1 cellular context compared by ENCODE assay signal in the genomic region with DNA sequence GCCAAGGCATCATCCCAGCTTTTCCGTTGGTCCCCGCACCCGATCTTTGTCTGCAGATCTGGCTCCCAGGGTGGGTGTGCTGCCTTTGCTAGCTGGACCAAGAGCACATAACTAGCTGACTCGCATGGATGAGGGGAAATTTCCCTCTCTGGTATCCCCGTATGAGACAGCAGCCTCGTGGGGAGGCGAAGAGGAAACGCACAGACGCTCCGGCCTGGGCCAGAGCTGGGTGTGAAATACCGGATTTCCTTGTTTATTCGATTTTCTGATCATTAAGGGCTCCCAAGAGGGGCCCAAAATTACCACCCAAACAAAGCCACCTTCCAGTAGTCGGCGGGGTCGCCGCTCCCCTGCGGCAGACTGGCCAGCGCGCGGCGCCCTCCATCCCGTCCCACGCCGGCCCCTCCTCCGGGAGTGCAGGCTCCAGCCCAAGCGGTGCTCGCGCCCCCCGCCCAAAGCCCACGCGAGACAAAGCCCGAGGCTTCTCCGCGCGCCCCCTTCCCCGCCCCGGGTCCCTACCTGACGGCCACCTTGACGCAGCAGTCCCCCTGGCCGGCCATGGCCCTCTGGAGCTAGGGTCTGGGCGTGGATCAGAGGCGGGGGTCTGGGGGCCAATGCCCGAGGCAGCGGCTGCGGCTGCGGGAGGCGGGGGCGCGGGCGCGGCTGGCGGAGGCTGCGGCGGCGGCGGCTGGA.
TF ChIP-seq lines count a peak whose summit lies in the region.

No MANE protein-coding gene starts in this region.

TF ChIP-seq in GM23338, 12 proteins besides CTCF, POLR2A, EP300 and RAD21 (continued from another document):
- TF ChIP-seq, protein P1, sequence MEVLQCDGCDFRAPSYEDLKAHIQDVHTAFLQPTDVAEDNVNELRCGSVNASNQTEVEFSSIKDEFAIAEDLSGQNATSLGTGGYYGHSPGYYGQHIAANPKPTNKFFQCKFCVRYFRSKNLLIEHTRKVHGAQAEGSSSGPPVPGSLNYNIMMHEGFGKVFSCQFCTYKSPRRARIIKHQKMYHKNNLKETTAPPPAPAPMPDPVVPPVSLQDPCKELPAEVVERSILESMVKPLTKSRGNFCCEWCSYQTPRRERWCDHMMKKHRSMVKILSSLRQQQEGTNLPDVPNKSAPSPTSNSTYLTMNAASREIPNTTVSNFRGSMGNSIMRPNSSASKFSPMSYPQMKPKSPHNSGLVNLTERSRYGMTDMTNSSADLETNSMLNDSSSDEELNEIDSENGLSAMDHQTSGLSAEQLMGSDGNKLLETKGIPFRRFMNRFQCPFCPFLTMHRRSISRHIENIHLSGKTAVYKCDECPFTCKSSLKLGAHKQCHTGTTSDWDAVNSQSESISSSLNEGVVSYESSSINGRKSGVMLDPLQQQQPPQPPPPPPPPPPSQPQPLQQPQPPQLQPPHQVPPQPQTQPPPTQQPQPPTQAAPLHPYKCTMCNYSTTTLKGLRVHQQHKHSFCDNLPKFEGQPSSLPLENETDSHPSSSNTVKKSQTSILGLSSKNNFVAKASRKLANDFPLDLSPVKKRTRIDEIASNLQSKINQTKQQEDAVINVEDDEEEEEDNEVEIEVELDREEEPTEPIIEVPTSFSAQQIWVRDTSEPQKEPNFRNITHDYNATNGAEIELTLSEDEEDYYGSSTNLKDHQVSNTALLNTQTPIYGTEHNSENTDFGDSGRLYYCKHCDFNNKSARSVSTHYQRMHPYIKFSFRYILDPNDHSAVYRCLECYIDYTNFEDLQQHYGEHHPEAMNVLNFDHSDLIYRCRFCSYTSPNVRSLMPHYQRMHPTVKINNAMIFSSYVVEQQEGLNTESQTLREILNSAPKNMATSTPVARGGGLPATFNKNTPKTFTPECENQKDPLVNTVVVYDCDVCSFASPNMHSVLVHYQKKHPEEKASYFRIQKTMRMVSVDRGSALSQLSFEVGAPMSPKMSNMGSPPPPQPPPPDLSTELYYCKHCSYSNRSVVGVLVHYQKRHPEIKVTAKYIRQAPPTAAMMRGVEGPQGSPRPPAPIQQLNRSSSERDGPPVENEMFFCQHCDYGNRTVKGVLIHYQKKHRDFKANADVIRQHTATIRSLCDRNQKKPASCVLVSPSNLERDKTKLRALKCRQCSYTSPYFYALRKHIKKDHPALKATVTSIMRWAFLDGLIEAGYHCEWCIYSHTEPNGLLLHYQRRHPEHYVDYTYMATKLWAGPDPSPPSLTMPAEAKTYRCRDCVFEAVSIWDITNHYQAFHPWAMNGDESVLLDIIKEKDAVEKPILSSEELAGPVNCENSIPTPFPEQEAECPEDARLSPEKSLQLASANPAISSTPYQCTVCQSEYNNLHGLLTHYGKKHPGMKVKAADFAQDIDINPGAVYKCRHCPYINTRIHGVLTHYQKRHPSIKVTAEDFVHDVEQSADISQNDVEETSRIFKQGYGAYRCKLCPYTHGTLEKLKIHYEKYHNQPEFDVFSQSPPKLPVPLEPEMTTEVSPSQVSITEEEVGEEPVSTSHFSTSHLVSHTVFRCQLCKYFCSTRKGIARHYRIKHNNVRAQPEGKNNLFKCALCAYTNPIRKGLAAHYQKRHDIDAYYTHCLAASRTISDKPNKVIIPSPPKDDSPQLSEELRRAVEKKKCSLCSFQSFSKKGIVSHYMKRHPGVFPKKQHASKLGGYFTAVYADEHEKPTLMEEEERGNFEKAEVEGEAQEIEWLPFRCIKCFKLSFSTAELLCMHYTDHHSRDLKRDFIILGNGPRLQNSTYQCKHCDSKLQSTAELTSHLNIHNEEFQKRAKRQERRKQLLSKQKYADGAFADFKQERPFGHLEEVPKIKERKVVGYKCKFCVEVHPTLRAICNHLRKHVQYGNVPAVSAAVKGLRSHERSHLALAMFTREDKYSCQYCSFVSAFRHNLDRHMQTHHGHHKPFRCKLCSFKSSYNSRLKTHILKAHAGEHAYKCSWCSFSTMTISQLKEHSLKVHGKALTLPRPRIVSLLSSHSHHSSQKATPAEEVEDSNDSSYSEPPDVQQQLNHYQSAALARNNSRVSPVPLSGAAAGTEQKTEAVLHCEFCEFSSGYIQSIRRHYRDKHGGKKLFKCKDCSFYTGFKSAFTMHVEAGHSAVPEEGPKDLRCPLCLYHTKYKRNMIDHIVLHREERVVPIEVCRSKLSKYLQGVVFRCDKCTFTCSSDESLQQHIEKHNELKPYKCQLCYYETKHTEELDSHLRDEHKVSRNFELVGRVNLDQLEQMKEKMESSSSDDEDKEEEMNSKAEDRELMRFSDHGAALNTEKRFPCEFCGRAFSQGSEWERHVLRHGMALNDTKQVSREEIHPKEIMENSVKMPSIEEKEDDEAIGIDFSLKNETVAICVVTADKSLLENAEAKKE (CRISPR knock-in tag; IDR thresholded peaks at IDR 0.05), result no peak
- TF ChIP-seq NANOG (IDR thresholded peaks at IDR 0.05; ENCODE audit: borderline replicate concordance) (no peak), EZH2phosphoT487 (IDR thresholded peaks at IDR 0.05; ENCODE audit: unreplicated experiment) (no peak), ZNF114 (CRISPR knock-in tag; IDR thresholded peaks at IDR 0.05) (no peak), POLR2AphosphoS5 (IDR thresholded peaks at IDR 0.05; ENCODE audit: low read depth) (no peak), ZNF331 (CRISPR knock-in tag; IDR thresholded peaks at IDR 0.05; ENCODE audit: low read depth) (no peak), EZH2 (IDR thresholded peaks at IDR 0.05; ENCODE audit: low read depth, unreplicated experiment) (no peak), STAT1 (IDR thresholded peaks at IDR 0.05; ENCODE audit: unreplicated experiment) (no peak), CREB1 (CRISPR knock-in tag; IDR thresholded peaks at IDR 0.05; ENCODE audit: low read depth) (no peak)
- TF ChIP-seq, protein P2, sequence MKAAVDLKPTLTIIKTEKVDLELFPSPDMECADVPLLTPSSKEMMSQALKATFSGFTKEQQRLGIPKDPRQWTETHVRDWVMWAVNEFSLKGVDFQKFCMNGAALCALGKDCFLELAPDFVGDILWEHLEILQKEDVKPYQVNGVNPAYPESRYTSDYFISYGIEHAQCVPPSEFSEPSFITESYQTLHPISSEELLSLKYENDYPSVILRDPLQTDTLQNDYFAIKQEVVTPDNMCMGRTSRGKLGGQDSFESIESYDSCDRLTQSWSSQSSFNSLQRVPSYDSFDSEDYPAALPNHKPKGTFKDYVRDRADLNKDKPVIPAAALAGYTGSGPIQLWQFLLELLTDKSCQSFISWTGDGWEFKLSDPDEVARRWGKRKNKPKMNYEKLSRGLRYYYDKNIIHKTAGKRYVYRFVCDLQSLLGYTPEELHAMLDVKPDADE (IDR thresholded peaks at IDR 0.05), result no peak
- TF ChIP-seq, protein P3, sequence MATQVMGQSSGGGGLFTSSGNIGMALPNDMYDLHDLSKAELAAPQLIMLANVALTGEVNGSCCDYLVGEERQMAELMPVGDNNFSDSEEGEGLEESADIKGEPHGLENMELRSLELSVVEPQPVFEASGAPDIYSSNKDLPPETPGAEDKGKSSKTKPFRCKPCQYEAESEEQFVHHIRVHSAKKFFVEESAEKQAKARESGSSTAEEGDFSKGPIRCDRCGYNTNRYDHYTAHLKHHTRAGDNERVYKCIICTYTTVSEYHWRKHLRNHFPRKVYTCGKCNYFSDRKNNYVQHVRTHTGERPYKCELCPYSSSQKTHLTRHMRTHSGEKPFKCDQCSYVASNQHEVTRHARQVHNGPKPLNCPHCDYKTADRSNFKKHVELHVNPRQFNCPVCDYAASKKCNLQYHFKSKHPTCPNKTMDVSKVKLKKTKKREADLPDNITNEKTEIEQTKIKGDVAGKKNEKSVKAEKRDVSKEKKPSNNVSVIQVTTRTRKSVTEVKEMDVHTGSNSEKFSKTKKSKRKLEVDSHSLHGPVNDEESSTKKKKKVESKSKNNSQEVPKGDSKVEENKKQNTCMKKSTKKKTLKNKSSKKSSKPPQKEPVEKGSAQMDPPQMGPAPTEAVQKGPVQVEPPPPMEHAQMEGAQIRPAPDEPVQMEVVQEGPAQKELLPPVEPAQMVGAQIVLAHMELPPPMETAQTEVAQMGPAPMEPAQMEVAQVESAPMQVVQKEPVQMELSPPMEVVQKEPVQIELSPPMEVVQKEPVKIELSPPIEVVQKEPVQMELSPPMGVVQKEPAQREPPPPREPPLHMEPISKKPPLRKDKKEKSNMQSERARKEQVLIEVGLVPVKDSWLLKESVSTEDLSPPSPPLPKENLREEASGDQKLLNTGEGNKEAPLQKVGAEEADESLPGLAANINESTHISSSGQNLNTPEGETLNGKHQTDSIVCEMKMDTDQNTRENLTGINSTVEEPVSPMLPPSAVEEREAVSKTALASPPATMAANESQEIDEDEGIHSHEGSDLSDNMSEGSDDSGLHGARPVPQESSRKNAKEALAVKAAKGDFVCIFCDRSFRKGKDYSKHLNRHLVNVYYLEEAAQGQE (IDR thresholded peaks at IDR 0.05; ENCODE audit: unreplicated experiment), result no peak
